30 cellular contexts compared by ENCODE assay signal in genomic region chr10:125283831-125284614, GRCh38.
"Had no signal": no experiment of that assay in that cellular context is flagged by ENCODE, and none has a peak within 500 bp of the region (broad histone marks: within the 10 kb centered on the region; RNA-seq: fewer than 3 reads in every experiment).

No MANE protein-coding gene starts in this region.

- H3K4me3 ChIP-seq: MG63 had no signal

- H3K27me3 ChIP-seq: MG63 had no signal

- DNase-seq: activated B cell treated with CpG ODN at 0.5 μM for 24 hours; activated CD4-positive, alpha-beta memory T cell treated with anti-CD3 and anti-CD28 coated beads for 36 hours; activated CD4-positive, alpha-beta T cell treated with anti-CD3 and anti-CD28 coated beads for 4 hours; activated CD4-positive, alpha-beta T cell treated with anti-CD3 and anti-CD28 coated beads, Interleukin-2, amount 50 U/mL, for 1 hour; activated CD4-positive, CD25-positive, alpha-beta regulatory T cell treated with anti-CD3 and anti-CD28 coated beads, Interleukin-2, amount 50 U/mL, for 72 hours; activated CD8-positive, alpha-beta memory T cell treated with anti-CD3 and anti-CD28 coated beads, Interleukin-2, amount 50 U/mL, for 4 hours; activated effector memory CD4-positive, alpha-beta T cell treated with Interleukin-2 at 50 U/mL for 16 hours; activated naive CD4-positive, alpha-beta T cell treated with anti-CD3 and anti-CD28 coated beads, Interleukin-2, amount 50 U/mL, for 16 hours; activated naive CD8-positive, alpha-beta T cell treated with anti-CD3 and anti-CD28 coated beads for 36 hours; activated T-cell treated with anti-CD3 and anti-CD28 coated beads for 4 hours; activated T-cell treated with anti-CD3 and anti-CD28 coated beads, Interleukin-2, amount 50 U/mL, for 4 hours; amniotic stem cell; aorta; caudate nucleus; Kasumi-1; KG1; MG63; NCI-H1048; NCI-H1105 treated with DMSO at 0.1 percent for 48 hours; NCI-H1436; NCI-H1694; NCI-H1930; NCI-H2081 treated with DMSO at 0.1 percent for 48 hours; NCI-H345; NCI-H524 treated with DMSO at 0.1 percent for 48 hours; Right ventricle myocardium superior; T-helper 1 cell; T-helper 2 cell; T-helper 9 cell had no signal

- ATAC-seq: activated T-cell treated with anti-CD3 and anti-CD28 coated beads, Interleukin-2, amount 50 U/mL, for 4 hours had no signal

- H3K9me3 ChIP-seq: MG63 had no signal

- H3K27ac ChIP-seq: VCaP had no signal

- H3K36me3 ChIP-seq: MG63 had no signal
